In the genomic region with DNA sequence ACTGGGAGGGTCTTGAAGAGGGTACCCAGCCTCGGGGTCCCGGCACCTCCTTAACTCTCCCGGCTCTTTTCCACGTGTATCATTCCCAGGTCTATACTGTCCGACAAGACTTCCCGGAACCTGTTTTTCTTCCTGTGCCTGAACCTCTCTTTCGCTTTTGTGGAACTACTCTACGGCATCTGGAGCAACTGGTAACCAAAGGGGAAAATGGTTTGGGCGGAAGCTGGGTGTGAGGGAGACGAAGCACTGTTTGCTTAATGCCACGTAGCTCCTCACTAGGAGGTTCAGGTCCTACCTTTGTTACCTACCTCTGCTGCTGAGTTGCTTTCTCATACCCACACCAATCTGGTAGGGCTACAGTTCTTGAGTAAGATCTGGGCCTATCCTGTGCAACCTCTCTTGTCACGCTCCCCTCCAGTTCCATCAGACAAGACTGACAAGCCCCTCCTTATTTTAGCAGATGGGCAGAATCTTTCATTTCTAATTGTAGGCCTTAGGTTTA, we compare ENCODE assay signal across 8 cellular contexts. TPM values are rescaled to one million over a fixed set of nuclear protein-coding genes. Genes with fewer than 3 reads are reported as not detected.
DNase-seq lines count a peak whose midpoint lies in the region; ATAC-seq and TF ChIP-seq lines count a peak whose summit lies in the region.

No MANE protein-coding gene starts in this region.

- peak overlapping the region; percentile 97 for H3K4me3 Mint-ChIP-seq in activated CD4-positive, alpha-beta T cell treated with anti-CD3 and anti-CD28 coated beads, Interleukin-2, amount 10 ng/mL, durations not matched to agents 7 days and 5 days
- peak overlapping the region; percentile 99 for H3K4me3 Mint-ChIP-seq in mesothelial cell of epicardium

- peak overlapping the region; percentile 97 for H3K27ac Mint-ChIP-seq in activated CD4-positive, alpha-beta T cell treated with anti-CD3 and anti-CD28 coated beads, Interleukin-2, amount 10 ng/mL, durations not matched to agents 7 days and 5 days
- peak overlapping the region; percentile 98 for H3K27ac Mint-ChIP-seq in mesothelial cell of epicardium

- peaks cover 4% of the 10 kb centered on the region for H3K9me3 Mint-ChIP-seq in activated CD4-positive, alpha-beta T cell treated with anti-CD3 and anti-CD28 coated beads, Interleukin-2, amount 10 ng/mL, durations not matched to agents 7 days and 5 days
- no peaks in the 10 kb centered on the region for H3K9me3 Mint-ChIP-seq in mesothelial cell of epicardium

- no peaks in the 10 kb centered on the region for H3K27me3 Mint-ChIP-seq in activated CD4-positive, alpha-beta T cell treated with anti-CD3 and anti-CD28 coated beads, Interleukin-2, amount 10 ng/mL, durations not matched to agents 7 days and 5 days
- H3K27me3 Mint-ChIP-seq in mesothelial cell of epicardium (ENCODE audit: low read depth), result no peaks in the 10 kb centered on the region

- ATAC-seq in GM18505 (IDR thresholded peaks at IDR 0.05; ENCODE audit: unreplicated experiment) (peak; percentile 31), HG02885 (IDR thresholded peaks at IDR 0.05; ENCODE audit: poor library complexity, unreplicated experiment) (peak; percentile 42)

- peak; percentile 49 for DNase-seq in A172 (ENCODE audit: low spot score)
- peak; percentile 19 for DNase-seq in NCI-H2196 (lab: John Stamatoyannopoulos, UW; ENCODE audit: unreplicated experiment)
- DNase-seq in activated CD4-positive, alpha-beta T cell treated with anti-CD3 and anti-CD28 coated beads, Interleukin-2, amount 10 ng/mL, durations not matched to agents 7 days and 5 days, result peak; percentile 65
- peak; percentile 31 to 73 for DNase-seq in dermis microvascular lymphatic vessel endothelial cell (ENCODE audit: low read depth in 2 of 2)
- DNase-seq in mesothelial cell of epicardium (ENCODE audit: low spot score in 2 of 2, unreplicated experiment in 2 of 2), result peak in 1 of 2 experiments; percentile 42
- peak; percentile 14 to 18 for DNase-seq in stimulated activated CD8-positive, alpha-beta memory T cell treated with anti-CD3 and anti-CD28 coated beads, Interleukin-7, amount 100 ng/mL, for 1 hour (ENCODE audit: low read depth in 2 of 2)

- TF ChIP-seq POLR2A in GM18505 (IDR thresholded peaks at IDR 0.05; ENCODE audit: borderline replicate concordance, extremely low read depth, insufficient read depth, insufficient read length), result peak; percentile 68

- peaks cover 53% of the 10 kb centered on the region for H3K4me1 Mint-ChIP-seq in activated CD4-positive, alpha-beta T cell treated with anti-CD3 and anti-CD28 coated beads, Interleukin-2, amount 10 ng/mL, durations not matched to agents 7 days and 5 days
- peaks cover 38% of the 10 kb centered on the region for H3K4me1 Mint-ChIP-seq in mesothelial cell of epicardium

- peaks cover 35% of the 10 kb centered on the region for H3K36me3 Mint-ChIP-seq in activated CD4-positive, alpha-beta T cell treated with anti-CD3 and anti-CD28 coated beads, Interleukin-2, amount 10 ng/mL, durations not matched to agents 7 days and 5 days (ENCODE audit: low read depth)
- peaks cover 15% of the 10 kb centered on the region for H3K36me3 Mint-ChIP-seq in mesothelial cell of epicardium

- POLR2A ChIA-PET in activated CD4-positive, alpha-beta T cell treated with anti-CD3 and anti-CD28 coated beads, Interleukin-2, amount 10 ng/mL, durations not matched to agents 7 days and 5 days (lab: Charles Lee), result interaction anchor here (0.5 kb wide), 1 partner anchor 670 kb away, joined by 3 read pairs; no protein-coding TSS in a partner anchor

- CTCF ChIA-PET in activated CD4-positive, alpha-beta T cell treated with anti-CD3 and anti-CD28 coated beads, Interleukin-2, amount 10 ng/mL, durations not matched to agents 7 days and 5 days (lab: Charles Lee), result interaction anchor here (2.0 kb wide), 1 partner anchor 10 kb away, joined by 4 read pairs; no protein-coding TSS in a partner anchor

- no peak for TF ChIP-seq CTCF in mesothelial cell of epicardium (IDR thresholded peaks at IDR 0.05; ENCODE audit: unreplicated experiment)

RNA-seq across cellular contexts. Expression of gene SLC30A7, which starts 0.6 kb away (rescaled TPM):
- total RNA-seq in A172 (2014; rRNA removed; shearing (Covaris generic)), result 29.5 and 45.3 TPM in 2 replicates
- 10 to 100 TPM; 32.8 to 33.9 TPM for total RNA-seq in activated CD4-positive, alpha-beta T cell treated with anti-CD3 and anti-CD28 coated beads, Interleukin-2, amount 10 ng/mL, durations not matched to agents 7 days and 5 days
- total RNA-seq in dermis microvascular lymphatic vessel endothelial cell, result 27.5 and 35.8 TPM in 2 replicates
- 40.8 to 43.5 TPM (median 41.4 TPM) in 3 replicates for total RNA-seq in mesothelial cell of epicardium

RNA-seq across cellular contexts. Expression of gene EXTL2, which starts 1.9 kb away (rescaled TPM):
- 20.9 and 24.3 TPM in 2 replicates for total RNA-seq in A172 (2014; rRNA removed; shearing (Covaris generic))
- total RNA-seq in activated CD4-positive, alpha-beta T cell treated with anti-CD3 and anti-CD28 coated beads, Interleukin-2, amount 10 ng/mL, durations not matched to agents 7 days and 5 days, result 1 to 10 TPM; 2.4 to 3.5 TPM
- total RNA-seq in dermis microvascular lymphatic vessel endothelial cell, result 11.2 and 13.9 TPM in 2 replicates
- 49.8 to 52.0 TPM (median 50.2 TPM) in 3 replicates for total RNA-seq in mesothelial cell of epicardium
